In the genomic region with DNA sequence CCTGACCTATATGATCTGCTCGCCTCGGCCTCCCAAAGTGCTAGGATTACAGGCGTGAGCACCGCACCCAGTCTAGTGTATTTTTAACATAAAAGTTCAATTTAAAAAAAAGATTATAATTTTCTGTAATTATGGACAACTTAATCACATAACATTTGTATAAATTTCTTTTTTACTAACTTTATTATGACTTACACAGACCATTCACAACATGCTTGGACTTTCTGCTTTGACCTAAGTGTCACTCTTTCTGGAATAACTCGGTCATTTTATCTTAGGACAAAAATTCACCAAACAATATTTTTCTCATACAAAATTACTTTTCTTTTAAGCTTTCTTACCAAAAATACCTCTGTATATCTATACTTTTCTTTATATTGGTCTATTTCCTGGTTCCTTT, we compare ENCODE assay signal across 1 cellular context.
TF ChIP-seq lines count a peak whose summit lies in the region.

No MANE protein-coding gene starts in this region.

TF ChIP-seq in GM12878, 131 proteins besides CTCF, POLR2A, EP300 and RAD21:
- TF ChIP-seq, protein P1, sequence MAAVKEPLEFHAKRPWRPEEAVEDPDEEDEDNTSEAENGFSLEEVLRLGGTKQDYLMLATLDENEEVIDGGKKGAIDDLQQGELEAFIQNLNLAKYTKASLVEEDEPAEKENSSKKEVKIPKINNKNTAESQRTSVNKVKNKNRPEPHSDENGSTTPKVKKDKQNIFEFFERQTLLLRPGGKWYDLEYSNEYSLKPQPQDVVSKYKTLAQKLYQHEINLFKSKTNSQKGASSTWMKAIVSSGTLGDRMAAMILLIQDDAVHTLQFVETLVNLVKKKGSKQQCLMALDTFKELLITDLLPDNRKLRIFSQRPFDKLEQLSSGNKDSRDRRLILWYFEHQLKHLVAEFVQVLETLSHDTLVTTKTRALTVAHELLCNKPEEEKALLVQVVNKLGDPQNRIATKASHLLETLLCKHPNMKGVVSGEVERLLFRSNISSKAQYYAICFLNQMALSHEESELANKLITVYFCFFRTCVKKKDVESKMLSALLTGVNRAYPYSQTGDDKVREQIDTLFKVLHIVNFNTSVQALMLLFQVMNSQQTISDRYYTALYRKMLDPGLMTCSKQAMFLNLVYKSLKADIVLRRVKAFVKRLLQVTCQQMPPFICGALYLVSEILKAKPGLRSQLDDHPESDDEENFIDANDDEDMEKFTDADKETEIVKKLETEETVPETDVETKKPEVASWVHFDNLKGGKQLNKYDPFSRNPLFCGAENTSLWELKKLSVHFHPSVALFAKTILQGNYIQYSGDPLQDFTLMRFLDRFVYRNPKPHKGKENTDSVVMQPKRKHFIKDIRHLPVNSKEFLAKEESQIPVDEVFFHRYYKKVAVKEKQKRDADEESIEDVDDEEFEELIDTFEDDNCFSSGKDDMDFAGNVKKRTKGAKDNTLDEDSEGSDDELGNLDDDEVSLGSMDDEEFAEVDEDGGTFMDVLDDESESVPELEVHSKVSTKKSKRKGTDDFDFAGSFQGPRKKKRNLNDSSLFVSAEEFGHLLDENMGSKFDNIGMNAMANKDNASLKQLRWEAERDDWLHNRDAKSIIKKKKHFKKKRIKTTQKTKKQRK (IDR thresholded peaks at IDR 0.05; ENCODE audit: low read depth, low read length), result peak; percentile 56; the same call in 1 of the 2 replicates
- no peak for TF ChIP-seq BCL11A (IDR thresholded peaks at IDR 0.05; ENCODE audit: low read depth, low read length)
